20 cellular contexts compared by ENCODE assay signal in the genomic region with DNA sequence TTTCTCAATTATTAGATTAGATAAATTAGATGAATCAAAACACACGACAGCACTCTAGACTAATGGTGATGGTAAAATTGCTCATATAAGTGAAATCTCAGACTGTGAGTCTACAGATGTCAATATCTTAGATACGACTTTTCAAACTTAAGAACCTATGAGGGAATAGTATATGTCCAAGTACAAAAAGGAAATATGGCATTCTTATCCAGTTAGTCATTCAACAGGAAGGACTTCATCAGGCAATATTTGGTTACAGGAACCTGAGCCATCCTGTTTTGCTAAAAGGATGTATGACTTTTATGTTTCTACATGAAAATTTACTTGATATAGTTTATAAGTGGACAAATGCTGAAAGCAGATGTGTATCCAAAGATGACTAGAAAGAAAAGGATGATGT.
DNase-seq lines count a peak whose midpoint lies in the region; ATAC-seq, FAIRE-seq and TF ChIP-seq lines count a peak whose summit lies in the region.
"Had no signal": no experiment of that assay in that cellular context is flagged by ENCODE, and none has a peak within 500 bp of the region (broad histone marks: within the 10 kb centered on the region; RNA-seq: fewer than 3 reads in every experiment).

No MANE protein-coding gene starts in this region.

- DNase-seq in A172 (ENCODE audit: low spot score) (peak; percentile 26), HS-5 (ENCODE audit: low read depth) (peak; percentile 23), astrocyte (ENCODE audit: low read depth) (peak; percentile 39), fibroblast of pulmonary artery (ENCODE audit: low read depth) (peak; percentile 66), lower lobe of right lung (no peak), NCI-H2081 (lab: John Stamatoyannopoulos, UW) (no peak), OCI-M2 (lab: John Stamatoyannopoulos, UW; ENCODE audit: unreplicated experiment) (no peak)
- DNase-seq: activated CD4-positive, CD25-positive, alpha-beta regulatory T cell; activated effector memory CD4-positive, alpha-beta T cell treated with anti-CD3 and anti-CD28 coated beads, Interleukin-2, amount 50 U/mL, for 16 hours; aorta; dorsolateral prefrontal cortex; esophagus squamous epithelium; NCI-H1417; SHP77 treated with DMSO at 0.1 percent for 48 hours; T-helper 2 cell had no signal

- H3K27me3 Mint-ChIP-seq in astrocyte (ENCODE audit: low read depth, unreplicated experiment): no peaks in the 10 kb centered on the region

- no peaks in the 10 kb centered on the region for H3K79me2 ChIP-seq in astrocyte (ENCODE audit: insufficient read depth, low read length)

- no peaks in the 10 kb centered on the region for H3K9me3 Mint-ChIP-seq in astrocyte (ENCODE audit: unreplicated experiment)
- H3K9me3 Mint-ChIP-seq: natural killer cell treated with Interleukin-12 subunit alpha and Interleukin-12 subunit beta and Interleukin-15 and Interleukin-18, amount 100 ng/mL, for 72 hours had no signal

- H3K27ac ChIP-seq in astrocyte (ENCODE audit: low read depth, low read length) (no peak overlapping the region), lower lobe of right lung (no peak overlapping the region)
- H3K27ac ChIP-seq: dorsolateral prefrontal cortex, esophagus squamous epithelium, KMS-11 had no signal

- peak; percentile 5 for FAIRE-seq in astrocyte (lab: Jason Lieb, UNC)
- FAIRE-seq: GM12891 had no signal

- intact Hi-C loops in lower lobe of right lung (cut with DNase I): no loop called here

- H3K9me3 ChIP-seq in astrocyte (ENCODE audit: insufficient read depth, low read depth, low read length) (no peaks in the 10 kb centered on the region), lower lobe of right lung (no peaks in the 10 kb centered on the region)
- H3K9me3 ChIP-seq: esophagus squamous epithelium had no signal

- TF ChIP-seq CTCF in astrocyte (IDR thresholded peaks at IDR 0.05; ENCODE audit: insufficient read depth, low read depth, low read length): no peak
- no peak for TF ChIP-seq CTCF in fibroblast of pulmonary artery (IDR thresholded peaks at IDR 0.05; ENCODE audit: low read length, missing control alignments)
- TF ChIP-seq CTCF in lower lobe of right lung (IDR thresholded peaks at IDR 0.05): no peak

- no peak overlapping the region for H3K27ac Mint-ChIP-seq in astrocyte (ENCODE audit: unreplicated experiment)
- H3K27ac Mint-ChIP-seq: natural killer cell treated with Interleukin-12 subunit alpha and Interleukin-12 subunit beta and Interleukin-15 and Interleukin-18, amount 100 ng/mL, for 72 hours had no signal

- no peaks in the 10 kb centered on the region for H3K36me3 Mint-ChIP-seq in astrocyte (ENCODE audit: low read depth, unreplicated experiment)
- H3K36me3 Mint-ChIP-seq: natural killer cell treated with Interleukin-12 subunit alpha and Interleukin-12 subunit beta and Interleukin-15 and Interleukin-18, amount 100 ng/mL, for 72 hours had no signal

- no peaks in the 10 kb centered on the region for H3K36me3 ChIP-seq in astrocyte (ENCODE audit: insufficient read depth, low read length)
- no peaks in the 10 kb centered on the region for H3K36me3 ChIP-seq in lower lobe of right lung
- H3K36me3 ChIP-seq: esophagus squamous epithelium had no signal

- ATAC-seq in GM19035 (IDR thresholded peaks at IDR 0.05; ENCODE audit: unreplicated experiment): no peak
- no peak for ATAC-seq in lower lobe of right lung

- H3K4me3 Mint-ChIP-seq in astrocyte (ENCODE audit: unreplicated experiment): no peak overlapping the region
- H3K4me3 Mint-ChIP-seq: natural killer cell treated with Interleukin-12 subunit alpha and Interleukin-12 subunit beta and Interleukin-15 and Interleukin-18, amount 100 ng/mL, for 72 hours had no signal

- H3K9ac ChIP-seq in astrocyte (ENCODE audit: low read length): no peak overlapping the region
- H3K9ac ChIP-seq: KMS-11 had no signal

- H3K4me2 ChIP-seq in astrocyte (ENCODE audit: low read length): no peak overlapping the region
- H3K4me2 ChIP-seq: KMS-11 had no signal

- H3K4me1 Mint-ChIP-seq in astrocyte (ENCODE audit: low read depth, unreplicated experiment): peaks cover 1% of the 10 kb centered on the region

- H3K4me1 ChIP-seq in astrocyte (ENCODE audit: insufficient read depth, low read length): peaks cover 4% of the 10 kb centered on the region
- H3K4me1 ChIP-seq in lower lobe of right lung: no peaks in the 10 kb centered on the region
- H3K4me1 ChIP-seq: esophagus squamous epithelium had no signal

- no peaks in the 10 kb centered on the region for H4K20me1 ChIP-seq in astrocyte (ENCODE audit: insufficient read depth, low read length)

- H3K4me3 ChIP-seq in astrocyte (ENCODE audit: insufficient read depth, low read depth, low read length) (no peak overlapping the region), fibroblast of pulmonary artery (replicated peaks; ENCODE audit: low read depth, low read length) (no peak overlapping the region), lower lobe of right lung (no peak overlapping the region)
- H3K4me3 ChIP-seq: dorsolateral prefrontal cortex, esophagus squamous epithelium, lung had no signal

- no peaks in the 10 kb centered on the region for H3K27me3 ChIP-seq in astrocyte (ENCODE audit: insufficient read depth, low read length)
- no peaks in the 10 kb centered on the region for H3K27me3 ChIP-seq in lower lobe of right lung (ENCODE audit: low read depth)

- no peak overlapping the region for H2AFZ ChIP-seq in astrocyte (ENCODE audit: low read depth, low read length)

Comparison
In these comparisons a context has a peak if more than half of its experiments do, and no peak if none do; other contexts are left out.
1. DNase-seq: peak in A172 (single experiment), HS-5 (single experiment), astrocyte (single experiment) and fibroblast of pulmonary artery (single experiment); none in lower lobe of right lung (single experiment), NCI-H2081 (0 of 2) and OCI-M2 (single experiment).